ENCODE assay signal across 10 cellular contexts in genomic region chr15:90593469-90594158, GRCh38.
DNase-seq lines count a peak whose midpoint lies in the region; ATAC-seq and TF ChIP-seq lines count a peak whose summit lies in the region.
"Had no signal": no experiment of that assay in that cellular context is flagged by ENCODE, and none has a peak within 500 bp of the region (broad histone marks: within the 10 kb centered on the region; RNA-seq: fewer than 3 reads in every experiment).

No MANE protein-coding gene starts in this region.

- peaks cover 73% of the 10 kb centered on the region for H3K4me1 Mint-ChIP-seq in activated naive CD4-positive, alpha-beta T cell treated with anti-CD3 and anti-CD28 coated beads for 36 hours (ENCODE audit: low read depth)
- peaks cover 50% of the 10 kb centered on the region for H3K4me1 Mint-ChIP-seq in T-helper 17 cell

- H3K9me3 ChIP-seq in T-helper 17 cell (ENCODE audit: control insufficient read depth, low read length, poor library complexity, severe bottlenecking) (no peaks in the 10 kb centered on the region), esophagus squamous epithelium (no peaks in the 10 kb centered on the region), BE2C (no peaks in the 10 kb centered on the region)

- H3K36me3 Mint-ChIP-seq in activated naive CD4-positive, alpha-beta T cell treated with anti-CD3 and anti-CD28 coated beads for 36 hours (ENCODE audit: low read depth), result peaks cover 18% of the 10 kb centered on the region
- peaks cover 11% of the 10 kb centered on the region for H3K36me3 Mint-ChIP-seq in T-helper 17 cell (ENCODE audit: low read depth)

- no peaks in the 10 kb centered on the region for H3K9me3 Mint-ChIP-seq in activated naive CD4-positive, alpha-beta T cell treated with anti-CD3 and anti-CD28 coated beads for 36 hours
- H3K9me3 Mint-ChIP-seq: neural progenitor cell had no signal

- CTCF ChIA-PET in activated naive CD4-positive, alpha-beta T cell treated with anti-CD3 and anti-CD28 coated beads for 36 hours (lab: Charles Lee), result interaction anchor here (0.6 to 1.0 kb wide), 2 partner anchors 10 to 246 kb away, joined by 3 read pairs; no protein-coding TSS in a partner anchor

- H3K4me3 ChIP-seq in esophagus squamous epithelium (no peak overlapping the region), H7 (ENCODE audit: insufficient read depth, low read depth, low read length) (no peak overlapping the region), BE2C (ENCODE audit: low read depth, low read length) (no peak overlapping the region)
- H3K4me3 ChIP-seq: neural progenitor cell had no signal

- peak overlapping the region; percentile 99 for H3K27ac Mint-ChIP-seq in activated naive CD4-positive, alpha-beta T cell treated with anti-CD3 and anti-CD28 coated beads for 36 hours
- peak overlapping the region; percentile 98 for H3K27ac Mint-ChIP-seq in T-helper 17 cell
- H3K27ac Mint-ChIP-seq: neural progenitor cell had no signal

- H3K27me3 ChIP-seq in esophagus squamous epithelium, result no peaks in the 10 kb centered on the region
- H3K27me3 ChIP-seq in H7 (ENCODE audit: control insufficient read depth, insufficient read depth, low read length), result no peaks in the 10 kb centered on the region
- no peaks in the 10 kb centered on the region for H3K27me3 ChIP-seq in BE2C
- H3K27me3 ChIP-seq: neural progenitor cell had no signal

- DNase-seq in activated naive CD4-positive, alpha-beta T cell treated with anti-CD3 and anti-CD28 coated beads for 36 hours, result no peak
- DNase-seq in activated naive CD4-positive, alpha-beta T cell treated with Interleukin-2 at 50 U/mL for 16 hours, result no peak
- DNase-seq in T-helper 17 cell, result no peak
- no peak for DNase-seq in esophagus squamous epithelium (lab: John Stamatoyannopoulos, UW)
- DNase-seq in H7, result no peak
- no peak for DNase-seq in BE2C
- DNase-seq: AML-193 had no signal

- H3K4me3 Mint-ChIP-seq in activated naive CD4-positive, alpha-beta T cell treated with anti-CD3 and anti-CD28 coated beads for 36 hours, result peak overlapping the region; percentile 77
- peak overlapping the region; percentile 85 for H3K4me3 Mint-ChIP-seq in T-helper 17 cell
- H3K4me3 Mint-ChIP-seq: neural progenitor cell had no signal

- 68 to 81% methylated on average over 10 of the region's 10 CpGs for WGBS in esophagus squamous epithelium, 2 donors

- H3K4me1 ChIP-seq in esophagus squamous epithelium, result peaks cover 29 to 92% (median 53%) of the 10 kb centered on the region in 3 donors
- H3K4me1 ChIP-seq in BE2C, result no peaks in the 10 kb centered on the region; the same call in 1 of the 2 replicates

- intact Hi-C loops in activated naive CD4-positive, alpha-beta T cell treated with anti-CD3 and anti-CD28 coated beads for 36 hours (cut with micrococcal nuclease), result loop anchor here (1.0 to 5.0 kb wide), 7 partner anchors 12 to 361 kb away; partner anchors contain the start of genes CIB1, GDPGP1 and IQGAP1
- intact Hi-C loops in esophagus squamous epithelium (cut with DNase I), result no loop called here

- no peak for TF ChIP-seq CTCF in esophagus squamous epithelium (IDR thresholded peaks at IDR 0.05)
- no peak for TF ChIP-seq CTCF in BE2C (IDR thresholded peaks at IDR 0.05; ENCODE audit: low read depth, low read length)

- H3K27ac ChIP-seq in esophagus squamous epithelium (peak overlapping the region; percentile 72 to 92 (median 88)), temporal lobe (ENCODE audit: low read depth, low read length) (peak overlapping the region; percentile 28)
- H3K27ac ChIP-seq: neural progenitor cell had no signal

- peaks cover 0 to 4% (median 0%) of the 10 kb centered on the region in 3 donors for H3K36me3 ChIP-seq in esophagus squamous epithelium
- H3K36me3 ChIP-seq in H7 (replicated peaks; ENCODE audit: control insufficient read depth, insufficient read depth, low read length), result no peaks in the 10 kb centered on the region
- H3K36me3 ChIP-seq in BE2C, result no peaks in the 10 kb centered on the region
- H3K36me3 ChIP-seq: neural progenitor cell had no signal

- TF ChIP-seq POLR2A in esophagus squamous epithelium (IDR thresholded peaks at IDR 0.05), result no peak

- ATAC-seq in T-helper 17 cell (no peak), HG02840 (IDR thresholded peaks at IDR 0.05; ENCODE audit: low FRiP score, unreplicated experiment) (no peak)

- H3K27me3 Mint-ChIP-seq in activated naive CD4-positive, alpha-beta T cell treated with anti-CD3 and anti-CD28 coated beads for 36 hours (ENCODE audit: low read depth), result no peaks in the 10 kb centered on the region
- H3K27me3 Mint-ChIP-seq in T-helper 17 cell, result no peaks in the 10 kb centered on the region
